Comparison of ENCODE assay signal across 20 cellular contexts in the genomic region with DNA sequence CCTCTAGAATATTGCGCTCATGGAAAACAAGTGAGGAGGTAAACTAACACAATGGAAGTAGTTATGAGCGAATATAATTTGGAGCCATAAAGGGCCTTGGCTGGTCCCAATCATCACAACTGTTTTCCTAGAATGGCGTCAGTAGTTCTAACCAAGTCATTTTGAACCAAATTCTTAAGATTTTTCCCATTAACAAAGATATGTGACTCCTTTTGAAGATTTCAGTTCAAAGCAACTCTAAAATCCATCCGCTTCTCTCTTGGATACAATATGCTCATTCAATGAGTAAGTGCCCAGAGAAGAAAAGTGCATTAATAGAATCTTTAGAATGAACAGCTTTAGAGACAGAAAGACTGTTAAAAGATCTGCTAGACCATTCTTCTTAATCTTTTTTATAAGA. TPM values are rescaled to one million over a fixed set of nuclear protein-coding genes. Genes with fewer than 3 reads are reported as not detected.
DNase-seq lines count a peak whose midpoint lies in the region; ATAC-seq and TF ChIP-seq lines count a peak whose summit lies in the region.
"Had no signal": no experiment of that assay in that cellular context is flagged by ENCODE, and none has a peak within 500 bp of the region (broad histone marks: within the 10 kb centered on the region; RNA-seq: fewer than 3 reads in every experiment).

No MANE protein-coding gene starts in this region.

- no peaks in the 10 kb centered on the region for H3K9me3 ChIP-seq in vagina
- H3K9me3 ChIP-seq: BLaER1 treated with 17β-estradiol and CSF1 and Interleukin-3, amounts not matched to agents 10 nM and 100 nM had no signal

- H3K9me3 Mint-ChIP-seq in activated CD4-positive, alpha-beta T cell treated with anti-CD3 and anti-CD28 coated beads, Interleukin-2, amount 10 ng/mL, durations not matched to agents 24 days and 14 days = no peaks in the 10 kb centered on the region
- H3K9me3 Mint-ChIP-seq in activated CD4-positive, alpha-beta T cell treated with anti-CD3 and anti-CD28 coated beads, Interleukin-2, amount 10 ng/mL, durations not matched to agents 7 days and 5 days = no peaks in the 10 kb centered on the region
- H3K9me3 Mint-ChIP-seq: CD8-positive, alpha-beta T cell had no signal

- POLR2A ChIA-PET in activated CD4-positive, alpha-beta T cell treated with anti-CD3 and anti-CD28 coated beads, Interleukin-2, amount 10 ng/mL, durations not matched to agents 7 days and 5 days (lab: Charles Lee) = no interaction called here

- no peak overlapping the region for H3K4me3 ChIP-seq in vagina
- H3K4me3 ChIP-seq: BLaER1 treated with 17β-estradiol and CSF1 and Interleukin-3, amounts not matched to agents 10 nM and 100 nM; GM23248 had no signal

- no peak for TF ChIP-seq POLR2A in vagina (IDR thresholded peaks at IDR 0.05)

- peak overlapping the region; percentile 30 for H3K27ac ChIP-seq in vagina
- H3K27ac ChIP-seq: BLaER1 treated with 17β-estradiol and CSF1 and Interleukin-3, amounts not matched to agents 10 nM and 100 nM; HL-60 had no signal

- peaks cover 9% of the 10 kb centered on the region for H3K27me3 Mint-ChIP-seq in activated CD4-positive, alpha-beta T cell treated with anti-CD3 and anti-CD28 coated beads, Interleukin-2, amount 10 ng/mL, durations not matched to agents 24 days and 14 days
- H3K27me3 Mint-ChIP-seq in activated CD4-positive, alpha-beta T cell treated with anti-CD3 and anti-CD28 coated beads, Interleukin-2, amount 10 ng/mL, durations not matched to agents 7 days and 5 days = peaks cover 4% of the 10 kb centered on the region

- peaks cover 13% of the 10 kb centered on the region for H3K4me1 ChIP-seq in vagina

- no peaks in the 10 kb centered on the region for H3K27me3 ChIP-seq in vagina
- H3K27me3 ChIP-seq: BLaER1 treated with 17β-estradiol and CSF1 and Interleukin-3, amounts not matched to agents 10 nM and 100 nM had no signal

- peak; percentile 6 for DNase-seq in activated CD4-positive, alpha-beta T cell treated with anti-CD3 and anti-CD28 coated beads, Interleukin-2, amount 10 ng/mL, durations not matched to agents 24 days and 14 days
- no peak for DNase-seq in activated CD4-positive, alpha-beta T cell treated with anti-CD3 and anti-CD28 coated beads, Interleukin-2, amount 10 ng/mL, durations not matched to agents 7 days and 5 days
- DNase-seq in RPMI7951 (ENCODE audit: low read depth) = peak; percentile 28
- peak; percentile 77 for DNase-seq in foreskin melanocyte
- no peak for DNase-seq in vagina (ENCODE audit: extremely low spot score in 2 of 2)
- no peak for DNase-seq in cortex of kidney (lab: John Stamatoyannopoulos, UW)
- DNase-seq: 8988T; CD8-positive, alpha-beta T cell; COR-L47; GDM1; GM23248; HCEC 1CT had no signal

- no peaks in the 10 kb centered on the region for H3K36me3 ChIP-seq in vagina
- H3K36me3 ChIP-seq: BLaER1 treated with 17β-estradiol and CSF1 and Interleukin-3, amounts not matched to agents 10 nM and 100 nM had no signal

- intact Hi-C loops in activated CD4-positive, alpha-beta T cell treated with anti-CD3 and anti-CD28 coated beads, Interleukin-2, amount 10 ng/mL, durations not matched to agents 24 days and 14 days (cut with micrococcal nuclease) = no loop called here
- intact Hi-C loops in vagina (cut with DNase I) = no loop called here

- no peak overlapping the region for H3K27ac Mint-ChIP-seq in activated CD4-positive, alpha-beta T cell treated with anti-CD3 and anti-CD28 coated beads, Interleukin-2, amount 10 ng/mL, durations not matched to agents 24 days and 14 days
- H3K27ac Mint-ChIP-seq in activated CD4-positive, alpha-beta T cell treated with anti-CD3 and anti-CD28 coated beads, Interleukin-2, amount 10 ng/mL, durations not matched to agents 7 days and 5 days = no peak overlapping the region
- H3K27ac Mint-ChIP-seq: B cell; CD8-positive, alpha-beta T cell had no signal

- no peak for TF ChIP-seq CTCF in vagina (IDR thresholded peaks at IDR 0.05)

- ATAC-seq in GM18909 (IDR thresholded peaks at IDR 0.05; ENCODE audit: poor library complexity, unreplicated experiment) = no peak
- ATAC-seq in GM21529 (IDR thresholded peaks at IDR 0.05; ENCODE audit: unreplicated experiment) = no peak
- ATAC-seq: CD8-positive, alpha-beta T cell had no signal

- no peaks in the 10 kb centered on the region for H3K36me3 Mint-ChIP-seq in activated CD4-positive, alpha-beta T cell treated with anti-CD3 and anti-CD28 coated beads, Interleukin-2, amount 10 ng/mL, durations not matched to agents 24 days and 14 days (ENCODE audit: low read depth)
- H3K36me3 Mint-ChIP-seq in activated CD4-positive, alpha-beta T cell treated with anti-CD3 and anti-CD28 coated beads, Interleukin-2, amount 10 ng/mL, durations not matched to agents 7 days and 5 days (ENCODE audit: low read depth) = no peaks in the 10 kb centered on the region
- H3K36me3 Mint-ChIP-seq: CD8-positive, alpha-beta T cell had no signal

- CTCF ChIA-PET in activated CD4-positive, alpha-beta T cell treated with anti-CD3 and anti-CD28 coated beads, Interleukin-2, amount 10 ng/mL, durations not matched to agents 7 days and 5 days (lab: Charles Lee) = no interaction called here

- H3K4me3 Mint-ChIP-seq in activated CD4-positive, alpha-beta T cell treated with anti-CD3 and anti-CD28 coated beads, Interleukin-2, amount 10 ng/mL, durations not matched to agents 24 days and 14 days = no peak overlapping the region
- no peak overlapping the region for H3K4me3 Mint-ChIP-seq in activated CD4-positive, alpha-beta T cell treated with anti-CD3 and anti-CD28 coated beads, Interleukin-2, amount 10 ng/mL, durations not matched to agents 7 days and 5 days
- H3K4me3 Mint-ChIP-seq: B cell; CD8-positive, alpha-beta T cell had no signal

- H3K4me1 Mint-ChIP-seq in activated CD4-positive, alpha-beta T cell treated with anti-CD3 and anti-CD28 coated beads, Interleukin-2, amount 10 ng/mL, durations not matched to agents 24 days and 14 days = peaks cover 3% of the 10 kb centered on the region
- H3K4me1 Mint-ChIP-seq in activated CD4-positive, alpha-beta T cell treated with anti-CD3 and anti-CD28 coated beads, Interleukin-2, amount 10 ng/mL, durations not matched to agents 7 days and 5 days = peaks cover 3% of the 10 kb centered on the region
- H3K4me1 Mint-ChIP-seq: B cell had no signal

RNA-seq across cellular contexts. Expression of a gene that starts 19.6 kb away (rescaled TPM):
- total RNA-seq in activated CD4-positive, alpha-beta T cell treated with anti-CD3 and anti-CD28 coated beads, Interleukin-2, amount 10 ng/mL, durations not matched to agents 24 days and 14 days = not detected in 2 replicates
- total RNA-seq in activated CD4-positive, alpha-beta T cell treated with anti-CD3 and anti-CD28 coated beads, Interleukin-2, amount 10 ng/mL, durations not matched to agents 7 days and 5 days = not detected
- 0.29 and 0.48 TPM in 2 replicates for total RNA-seq in RPMI7951 (2014; rRNA removed; shearing (Covaris generic))
- 0.49 TPM for total RNA-seq in vagina
- total RNA-seq: A673; B cell; CD8-positive, alpha-beta T cell; Daoy; HT1080 had no signal

Comparison
In these comparisons a context has a peak if more than half of its experiments do, and no peak if none do; other contexts are left out.
1. DNase-seq: peak in activated CD4-positive, alpha-beta T cell treated with anti-CD3 and anti-CD28 coated beads, Interleukin-2, amount 10 ng/mL, durations not matched to agents 24 days and 14 days (single experiment), RPMI7951 (single experiment) and foreskin melanocyte (single experiment); none in activated CD4-positive, alpha-beta T cell treated with anti-CD3 and anti-CD28 coated beads, Interleukin-2, amount 10 ng/mL, durations not matched to agents 7 days and 5 days (single experiment), vagina (0 of 2) and cortex of kidney (single experiment).